Comparison of ENCODE assay signal across 8 cellular contexts in the genomic region with DNA sequence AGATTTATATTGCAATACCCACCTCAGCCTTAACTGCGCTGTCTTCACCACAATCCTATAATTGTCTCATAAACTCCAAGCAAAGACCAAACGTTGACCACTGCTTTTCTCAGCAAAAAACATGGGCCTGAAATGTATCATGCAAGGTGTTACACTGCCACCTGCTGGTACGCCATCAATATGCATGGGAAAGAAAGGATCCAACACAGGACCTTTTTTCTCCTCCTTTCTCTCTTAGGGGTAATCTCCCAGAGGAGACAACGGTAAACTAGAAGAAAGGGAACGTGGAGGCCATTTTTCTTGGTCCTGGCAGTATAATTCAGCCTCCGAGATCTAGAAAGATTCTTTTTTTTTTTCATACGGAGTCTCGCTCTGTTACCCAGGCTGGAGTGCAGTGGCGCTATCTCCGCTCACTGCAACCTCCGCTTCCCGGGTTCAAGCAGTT.
DNase-seq lines count a peak whose midpoint lies in the region; ATAC-seq, FAIRE-seq and TF ChIP-seq lines count a peak whose summit lies in the region.

No MANE protein-coding gene starts in this region.

- in situ Hi-C loops in astrocyte of the cerebellum (cut with HindIII; ENCODE audit: low sequenced_read_pairs): no loop called here

- ATAC-seq in HG02852 (IDR thresholded peaks at IDR 0.05; ENCODE audit: unreplicated experiment): peak; percentile 81
- ATAC-seq in HG03196 (IDR thresholded peaks at IDR 0.05; ENCODE audit: unreplicated experiment): no peak

- H3K36me3 ChIP-seq in small intestine (ENCODE audit: control insufficient read depth in 2 of 2, insufficient read depth in 2 of 2, low read length in 2 of 2): no peaks in the 10 kb centered on the region

- no peaks in the 10 kb centered on the region for H3K4me1 ChIP-seq in small intestine (ENCODE audit: control insufficient read depth in 2 of 2, insufficient read depth in 1 of 2, low read depth in 1 of 2, low read length in 1 of 2)

- no peaks in the 10 kb centered on the region for H3K27me3 ChIP-seq in small intestine (ENCODE audit: control insufficient read depth in 2 of 2, insufficient read depth in 2 of 2, low read length in 2 of 2)

- 40% methylated on average over 12 of the region's 12 CpGs for WGBS in small intestine, 3 donors

- DNase-seq in NCI-H1930 (lab: John Stamatoyannopoulos, UW) (peak; percentile 1 to 34), T1000 (lab: John Stamatoyannopoulos, UW) (peak; percentile 68), astrocyte of the cerebellum (ENCODE audit: low read depth) (peak; percentile 89), hippocampal formation (lab: John Stamatoyannopoulos, UW) (peak; percentile 37 to 64), small intestine (peak; percentile 80)

- H3K27ac ChIP-seq in small intestine (ENCODE audit: low read depth in 1 of 2, low read length in 1 of 2): no peak overlapping the region

- TF ChIP-seq CTCF in GM12875 (IDR thresholded peaks at IDR 0.05; ENCODE audit: borderline replicate concordance, insufficient read depth, low read depth, low read length) (peak; percentile 77), astrocyte of the cerebellum (IDR thresholded peaks at IDR 0.05; ENCODE audit: low read depth, low read length, missing control alignments) (peak; percentile 97)

- no peaks in the 10 kb centered on the region for H3K9me3 ChIP-seq in small intestine (ENCODE audit: control insufficient read depth, low read depth)

- H3K4me3 ChIP-seq in GM12875 (ENCODE audit: low read depth, low read length) (no peak overlapping the region), astrocyte of the cerebellum (ENCODE audit: low read depth, low read length) (no peak overlapping the region), small intestine (ENCODE audit: low read depth in 1 of 2, low read length in 2 of 2) (no peak overlapping the region)

- FAIRE-seq in small intestine (lab: Jason Lieb, UNC): peak; percentile 73

Comparison
In these comparisons a context has a peak if more than half of its experiments do, and no peak if none do; other contexts are left out.
1. DNase-seq: peak in every context shown above with its lines; median percentile 89 in astrocyte of the cerebellum; 80 in small intestine; 68 in T1000; 50 in hippocampal formation; 18 in NCI-H1930.